Comparison of ENCODE assay signal across 8 cellular contexts in genomic region chr1:153749408-153750005, GRCh38. TPM values are rescaled to one million over a fixed set of nuclear protein-coding genes. Genes with fewer than 3 reads are reported as not detected.
DNase-seq lines count a peak whose midpoint lies in the region; ATAC-seq and TF ChIP-seq lines count a peak whose summit lies in the region.

No MANE protein-coding gene starts in this region.

- H3K4me1 Mint-ChIP-seq in Calu3 (ENCODE audit: low read depth, unreplicated experiment), result no peaks in the 10 kb centered on the region
- H3K4me1 Mint-ChIP-seq in activated T-helper 1 cell treated with anti-CD3 and anti-CD28 coated beads, Interleukin-12 subunit alpha, Interleukin-12 subunit beta, Interleukin-2, Interleukin-4 antibody, amounts not matched to agents 30 ng/mL and 10 ng/mL and 1 ng/mL, durations not matched to agents 14 hours and 24 hours and 36 hours (ENCODE audit: low read depth), result peaks cover 7% of the 10 kb centered on the region

- no TSS peak for BruUV-seq in Calu3 (replicated peaks; lab: Mats Ljungman, UMichigan)

- H3K4me3 Mint-ChIP-seq in Calu3 (ENCODE audit: low read depth, unreplicated experiment), result no peak overlapping the region
- no peak overlapping the region for H3K4me3 Mint-ChIP-seq in activated T-helper 1 cell treated with anti-CD3 and anti-CD28 coated beads, Interleukin-12 subunit alpha, Interleukin-12 subunit beta, Interleukin-2, Interleukin-4 antibody, amounts not matched to agents 30 ng/mL and 10 ng/mL and 1 ng/mL, durations not matched to agents 14 hours and 24 hours and 36 hours

- no peak overlapping the region for H3K4me3 ChIP-seq in fibroblast of villous mesenchyme (ENCODE audit: low read depth, low read length)

- peaks cover 30% of the 10 kb centered on the region for H3K36me3 Mint-ChIP-seq in Calu3 (ENCODE audit: insufficient read depth, unreplicated experiment)
- peaks cover 44% of the 10 kb centered on the region for H3K36me3 Mint-ChIP-seq in activated T-helper 1 cell treated with anti-CD3 and anti-CD28 coated beads, Interleukin-12 subunit alpha, Interleukin-12 subunit beta, Interleukin-2, Interleukin-4 antibody, amounts not matched to agents 30 ng/mL and 10 ng/mL and 1 ng/mL, durations not matched to agents 14 hours and 24 hours and 36 hours (ENCODE audit: low read depth)

- no peaks in the 10 kb centered on the region for H3K27me3 Mint-ChIP-seq in Calu3 (ENCODE audit: unreplicated experiment)
- no peaks in the 10 kb centered on the region for H3K27me3 Mint-ChIP-seq in activated T-helper 1 cell treated with anti-CD3 and anti-CD28 coated beads, Interleukin-12 subunit alpha, Interleukin-12 subunit beta, Interleukin-2, Interleukin-4 antibody, amounts not matched to agents 30 ng/mL and 10 ng/mL and 1 ng/mL, durations not matched to agents 14 hours and 24 hours and 36 hours (ENCODE audit: insufficient read depth)

- H3K9me3 Mint-ChIP-seq in Calu3 (ENCODE audit: low read depth, unreplicated experiment), result no peaks in the 10 kb centered on the region
- no peaks in the 10 kb centered on the region for H3K9me3 Mint-ChIP-seq in activated T-helper 1 cell treated with anti-CD3 and anti-CD28 coated beads, Interleukin-12 subunit alpha, Interleukin-12 subunit beta, Interleukin-2, Interleukin-4 antibody, amounts not matched to agents 30 ng/mL and 10 ng/mL and 1 ng/mL, durations not matched to agents 14 hours and 24 hours and 36 hours

- intact Hi-C loops in Calu3 (cut with micrococcal nuclease; ENCODE audit: unreplicated experiment), result loop anchor here (1.0 to 2.0 kb wide), 3 partner anchors 72 to 243 kb away; no protein-coding TSS in a partner anchor
- intact Hi-C loops in activated T-helper 1 cell treated with anti-CD3 and anti-CD28 coated beads, Interleukin-12 subunit alpha, Interleukin-12 subunit beta, Interleukin-2, Interleukin-4 antibody, amounts not matched to agents 30 ng/mL and 10 ng/mL and 1 ng/mL, durations not matched to agents 14 hours and 24 hours and 36 hours (cut with micrococcal nuclease), result loop anchor here (1.0 to 10.0 kb wide), 5 partner anchors 21 to 395 kb away; partner anchors contain the start of genes INTS3, S100A2 and S100A9

- no peak overlapping the region for H3K27ac Mint-ChIP-seq in Calu3 (ENCODE audit: unreplicated experiment)
- no peak overlapping the region for H3K27ac Mint-ChIP-seq in activated T-helper 1 cell treated with anti-CD3 and anti-CD28 coated beads, Interleukin-12 subunit alpha, Interleukin-12 subunit beta, Interleukin-2, Interleukin-4 antibody, amounts not matched to agents 30 ng/mL and 10 ng/mL and 1 ng/mL, durations not matched to agents 14 hours and 24 hours and 36 hours

- peak; percentile 85 for DNase-seq in Calu3
- DNase-seq in LoVo (ENCODE audit: low spot score), result peak; percentile 76
- peak; percentile 69 for DNase-seq in RPMI7951 (ENCODE audit: low read depth)
- peak; percentile 75 for DNase-seq in activated T-helper 1 cell treated with anti-CD3 and anti-CD28 coated beads, Interleukin-12 subunit alpha, Interleukin-12 subunit beta, Interleukin-2, Interleukin-4 antibody, amounts not matched to agents 30 ng/mL and 10 ng/mL and 1 ng/mL, durations not matched to agents 14 hours and 24 hours and 36 hours (ENCODE audit: low spot score)
- DNase-seq in fibroblast of villous mesenchyme (ENCODE audit: low read depth), result peak; percentile 86
- peak; percentile 60 for DNase-seq in occipital lobe (lab: John Stamatoyannopoulos, UW)
- peak in 46 of 49 donors; percentile 6 to 86 (median 59) for DNase-seq in substantia nigra (lab: John Stamatoyannopoulos, UW)

- peak; percentile 72 for ATAC-seq in GM21737 (IDR thresholded peaks at IDR 0.05; ENCODE audit: unreplicated experiment)

- no peak overlapping the region for H3K27ac ChIP-seq in substantia nigra (ENCODE audit: low read depth, low read length, poor library complexity, severe bottlenecking)

- CTCF ChIA-PET in Calu3 (lab: Charles Lee), result no interaction called here

- TF ChIP-seq CTCF in Calu3 (IDR thresholded peaks at IDR 0.05; ENCODE audit: unreplicated experiment), result peak; percentile 88
- TF ChIP-seq CTCF in fibroblast of villous mesenchyme (IDR thresholded peaks at IDR 0.05; ENCODE audit: insufficient read depth, low read depth, low read length), result peak; percentile 96

RNA-seq across cellular contexts. Expression of gene INTS3, which starts 21.7 kb away (rescaled TPM):
- total RNA-seq in Calu3 (2022), result 55.9 and 57.1 TPM in 2 replicates
- 18.4 and 20.4 TPM in 2 replicates for total RNA-seq in RPMI7951 (2014; rRNA removed; shearing (Covaris generic))
- 57.0 and 57.3 TPM in 2 replicates for total RNA-seq in activated T-helper 1 cell treated with anti-CD3 and anti-CD28 coated beads, Interleukin-12 subunit alpha, Interleukin-12 subunit beta, Interleukin-2, Interleukin-4 antibody, amounts not matched to agents 30 ng/mL and 10 ng/mL and 1 ng/mL, durations not matched to agents 14 hours and 24 hours and 36 hours
- 37.0 and 51.4 TPM in 2 replicates for total RNA-seq in fibroblast of villous mesenchyme
- 33.2 TPM for total RNA-seq in occipital lobe

RNA-seq across cellular contexts. Expression of gene SLC27A3, which starts 25.7 kb away (rescaled TPM):
- 9.0 and 11.9 TPM in 2 replicates for total RNA-seq in Calu3 (2022)
- total RNA-seq in RPMI7951 (2014; rRNA removed; shearing (Covaris generic)), result 7.4 and 7.5 TPM in 2 replicates
- 10.8 and 11.1 TPM in 2 replicates for total RNA-seq in activated T-helper 1 cell treated with anti-CD3 and anti-CD28 coated beads, Interleukin-12 subunit alpha, Interleukin-12 subunit beta, Interleukin-2, Interleukin-4 antibody, amounts not matched to agents 30 ng/mL and 10 ng/mL and 1 ng/mL, durations not matched to agents 14 hours and 24 hours and 36 hours
- 6.9 and 14.8 TPM in 2 replicates for total RNA-seq in fibroblast of villous mesenchyme
- total RNA-seq in occipital lobe, result 14.5 TPM
